9 cellular contexts compared by ENCODE assay signal in the genomic region with DNA sequence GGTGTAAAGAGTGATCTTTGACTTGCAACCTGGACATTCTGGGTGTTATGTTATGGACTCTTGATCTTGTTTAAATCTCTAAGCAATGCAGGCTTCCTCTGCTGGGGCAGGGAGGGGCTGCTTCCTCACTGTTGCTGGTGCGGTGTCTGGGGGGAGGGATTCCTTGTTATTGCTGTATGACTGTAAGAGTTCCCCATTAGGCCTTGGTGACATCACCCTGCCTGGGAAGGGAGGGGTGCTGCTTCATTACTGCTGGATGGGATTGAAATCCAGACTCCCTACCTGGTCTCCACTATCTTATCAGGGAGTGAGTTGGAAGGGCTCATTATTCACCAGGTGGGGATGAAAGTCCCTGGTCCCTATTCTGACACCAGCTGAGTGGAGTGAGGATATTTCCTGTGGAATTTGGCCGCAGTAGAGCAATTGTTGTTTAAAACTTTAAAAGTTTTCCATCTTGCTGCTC. TPM values are rescaled to one million over a fixed set of nuclear protein-coding genes. Genes with fewer than 3 reads are reported as not detected.
A peak's percentile ranks its signal among the peaks of the same experiment; 100 is the strongest.
DNase-seq lines count a peak whose midpoint lies in the region; ATAC-seq and TF ChIP-seq lines count a peak whose summit lies in the region.
"Had no signal": no experiment of that assay in that cellular context is flagged by ENCODE, and none has a peak within 500 bp of the region (broad histone marks: within the 10 kb centered on the region; RNA-seq: fewer than 3 reads in every experiment).

No MANE protein-coding gene starts in this region.

- H3K9ac ChIP-seq in skeletal muscle tissue (ENCODE audit: low read depth in 1 of 3, low read length in 3 of 3) = no peak overlapping the region

- H3K27me3 Mint-ChIP-seq in activated CD4-positive, alpha-beta memory T cell treated with anti-CD3 and anti-CD28 coated beads for 36 hours = no peaks in the 10 kb centered on the region

- peak overlapping the region; percentile 65 for H3K27ac Mint-ChIP-seq in activated CD4-positive, alpha-beta memory T cell treated with anti-CD3 and anti-CD28 coated beads for 36 hours

- in situ Hi-C loops in GM13977 (cut with MboI; ENCODE audit: low pct_unique_long_range_greater_than_20kb, low sequenced_read_pairs, unreplicated experiment) = no loop called here

- peaks cover 6% of the 10 kb centered on the region for H3K36me3 Mint-ChIP-seq in activated CD4-positive, alpha-beta memory T cell treated with anti-CD3 and anti-CD28 coated beads for 36 hours

- H3K27me3 ChIP-seq in skeletal muscle tissue (ENCODE audit: control insufficient read depth in 3 of 3, insufficient read depth in 3 of 3, low read length in 3 of 3) = no peaks in the 10 kb centered on the region

- TF ChIP-seq CTCF in GM13977 (IDR thresholded peaks at IDR 0.05; ENCODE audit: extremely low read depth, insufficient read depth, missing control alignments) = no peak

- H3K4me3 Mint-ChIP-seq in activated CD4-positive, alpha-beta memory T cell treated with anti-CD3 and anti-CD28 coated beads for 36 hours = peak overlapping the region; percentile 1

- no peaks in the 10 kb centered on the region for H3K9me3 ChIP-seq in skeletal muscle tissue (ENCODE audit: control insufficient read depth in 3 of 3, low read length in 3 of 3)

- peak overlapping the region in 2 of 3 donors; percentile 13 to 45 for H3K4me3 ChIP-seq in skeletal muscle tissue (ENCODE audit: low read length in 3 of 3)

- POLR2A ChIA-PET in activated CD4-positive, alpha-beta memory T cell treated with anti-CD3 and anti-CD28 coated beads for 36 hours (lab: Charles Lee) = interaction anchor here (0.7 kb wide), 1 partner anchor 265 kb away, joined by 3 read pairs; no protein-coding TSS in a partner anchor

- peaks cover 63% of the 10 kb centered on the region for H3K4me1 Mint-ChIP-seq in activated CD4-positive, alpha-beta memory T cell treated with anti-CD3 and anti-CD28 coated beads for 36 hours (ENCODE audit: low read depth)

- peak; percentile 57 for ATAC-seq in Right ventricle myocardium superior (ENCODE audit: poor library complexity)
- ATAC-seq in HG03457 (IDR thresholded peaks at IDR 0.05; ENCODE audit: unreplicated experiment) = no peak

- intact Hi-C loops in activated CD4-positive, alpha-beta memory T cell treated with anti-CD3 and anti-CD28 coated beads for 36 hours (cut with micrococcal nuclease) = loop anchor here (5.0 kb wide), 1 partner anchor 362 kb away; a partner anchor contains a TSS
- intact Hi-C loops in Right ventricle myocardium superior (cut with DNase I) = no loop called here

- CTCF ChIA-PET in activated CD4-positive, alpha-beta memory T cell treated with anti-CD3 and anti-CD28 coated beads for 36 hours (lab: Charles Lee) = no interaction called here

- no peaks in the 10 kb centered on the region for H3K9me3 Mint-ChIP-seq in activated CD4-positive, alpha-beta memory T cell treated with anti-CD3 and anti-CD28 coated beads for 36 hours

- H3K27ac ChIP-seq in skeletal muscle tissue (ENCODE audit: low read depth, low read length) = no peak overlapping the region

- peak; percentile 29 for DNase-seq in KG1 (lab: John Stamatoyannopoulos, UW)
- DNase-seq in activated CD4-positive, alpha-beta memory T cell treated with anti-CD3 and anti-CD28 coated beads for 36 hours = peak; percentile 66
- peak; percentile 66 for DNase-seq in Right ventricle myocardium superior
- DNase-seq in COR-L47 (lab: John Stamatoyannopoulos, UW) = no peak
- DNase-seq in GM13977 (ENCODE audit: low spot score) = no peak
- DNase-seq in stimulated activated CD4-positive, alpha-beta T cell treated with anti-CD3 and anti-CD28 coated beads, Interleukin-15, amount 100 ng/mL, for 24 hours = no peak
- DNase-seq: NCI-H1436 had no signal

- peaks cover 0 to 3% (median 0%) of the 10 kb centered on the region in 3 donors for H3K36me3 ChIP-seq in skeletal muscle tissue (ENCODE audit: control insufficient read depth in 3 of 3, insufficient read depth in 3 of 3, low read length in 3 of 3)

- peaks cover 24 to 48% (median 34%) of the 10 kb centered on the region in 3 donors for H3K4me1 ChIP-seq in skeletal muscle tissue (ENCODE audit: control insufficient read depth in 3 of 3, insufficient read depth in 3 of 3, low read length in 3 of 3)

RNA-seq across cellular contexts. Expression of a gene that starts 8.8 kb away (rescaled TPM):
- total RNA-seq in activated CD4-positive, alpha-beta memory T cell treated with anti-CD3 and anti-CD28 coated beads for 36 hours = 100 to 1,000 TPM; 103 to 105 TPM
- total RNA-seq in Right ventricle myocardium superior (664 TPM), skeletal muscle tissue (70.5 TPM)

RNA-seq across cellular contexts. Expression of a gene that starts 33.1 kb away (rescaled TPM):
- total RNA-seq in activated CD4-positive, alpha-beta memory T cell treated with anti-CD3 and anti-CD28 coated beads for 36 hours = 10 to 100 TPM; 74.8 to 79.1 TPM
- total RNA-seq in Right ventricle myocardium superior = 47.6 TPM
- total RNA-seq in skeletal muscle tissue = 107 TPM

RNA-seq across cellular contexts. Expression of a gene that starts 41.5 kb away (rescaled TPM):
- 10 to 100 TPM; 84.0 to 87.0 TPM for total RNA-seq in activated CD4-positive, alpha-beta memory T cell treated with anti-CD3 and anti-CD28 coated beads for 36 hours
- total RNA-seq in Right ventricle myocardium superior (25.4 TPM), skeletal muscle tissue (49.1 TPM)

Comparison
In these comparisons a context has a peak if more than half of its experiments do, and no peak if none do; other contexts are left out.
1. DNase-seq: peak in KG1 (single experiment), activated CD4-positive, alpha-beta memory T cell treated with anti-CD3 and anti-CD28 coated beads for 36 hours (single experiment) and Right ventricle myocardium superior (single experiment); none in COR-L47 (single experiment), GM13977 (single experiment) and stimulated activated CD4-positive, alpha-beta T cell treated with anti-CD3 and anti-CD28 coated beads, Interleukin-15, amount 100 ng/mL, for 24 hours (single experiment).